Comparison of ENCODE assay signal across 8 cellular contexts in genomic region chr4:1722551-1723071, GRCh38. TPM values are rescaled to one million over a fixed set of nuclear protein-coding genes. Genes with fewer than 3 reads are reported as not detected.
A peak's percentile ranks its signal among the peaks of the same experiment; 100 is the strongest.
DNase-seq lines count a peak whose midpoint lies in the region; ATAC-seq, FAIRE-seq and TF ChIP-seq lines count a peak whose summit lies in the region.

No MANE protein-coding gene starts in this region.

- H3K4me1 ChIP-seq in foreskin keratinocyte: peaks cover under 1% of the 10 kb centered on the region

- TF ChIP-seq CTCF in epithelial cell of esophagus (IDR thresholded peaks at IDR 0.05; ENCODE audit: insufficient read depth, low read depth, low read length, missing control alignments) (no peak), retinal pigment epithelial cell (conservative IDR thresholded peaks at IDR 0.05; ENCODE audit: low read depth, low read length) (no peak), foreskin keratinocyte (conservative IDR thresholded peaks at IDR 0.05) (no peak)

- DNase-seq in GM12892 (ENCODE audit: insufficient read length) (no peak), RCC 7860 (ENCODE audit: low spot score) (peak; percentile 21), epithelial cell of esophagus (ENCODE audit: low read depth) (no peak), retinal pigment epithelial cell (ENCODE audit: low read depth) (no peak), DMS 273 treated with DMSO at 0.1 percent for 48 hours (lab: John Stamatoyannopoulos, UW) (no peak), SIG-M5 (lab: John Stamatoyannopoulos, UW) (no peak), foreskin keratinocyte (no peak)

- FAIRE-seq in GM12892 (lab: Jason Lieb, UNC) (peak; percentile 77), RCC 7860 (lab: Jason Lieb, UNC) (no peak)

- H3K27me3 ChIP-seq in foreskin keratinocyte: no peaks in the 10 kb centered on the region

- no peak for TF ChIP-seq POLR2A in GM12892 (IDR thresholded peaks at IDR 0.05; ENCODE audit: low read depth, low read length)

- ATAC-seq in GM21423 (IDR thresholded peaks at IDR 0.05; ENCODE audit: unreplicated experiment) (no peak), foreskin keratinocyte (no peak)

- H3K27ac ChIP-seq in foreskin keratinocyte: no peak overlapping the region

- peak overlapping the region; percentile 58 for H3K4me3 ChIP-seq in epithelial cell of esophagus (ENCODE audit: low read length)
- H3K4me3 ChIP-seq in retinal pigment epithelial cell (ENCODE audit: low read length): peak overlapping the region; percentile 68

RNA-seq across cellular contexts. Expression of gene TACC3, which starts 1.3 kb away (rescaled TPM):
- polyA plus RNA-seq in GM12892 (2012; ENCODE audit: missing spikeins): 40.1 TPM
- 69.4 and 94.8 TPM in 2 replicates for total RNA-seq in foreskin keratinocyte
- polyA plus RNA-seq in foreskin keratinocyte: 86.2 and 112 TPM in 2 replicates

RNA-seq across cellular contexts. Expression of gene TMEM129, which starts 1.5 kb away (rescaled TPM):
- 7.7 TPM for polyA plus RNA-seq in GM12892 (2012; ENCODE audit: missing spikeins)
- 24.3 and 26.4 TPM in 2 replicates for total RNA-seq in foreskin keratinocyte
- polyA plus RNA-seq in foreskin keratinocyte: 23.7 and 24.3 TPM in 2 replicates

RNA-seq across cellular contexts. Expression of gene SLBP, which starts 10.5 kb away (rescaled TPM):
- 122 TPM for polyA plus RNA-seq in GM12892 (2012; ENCODE audit: missing spikeins)
- total RNA-seq in foreskin keratinocyte: 77.9 and 80.3 TPM in 2 replicates
- polyA plus RNA-seq in foreskin keratinocyte: 59.9 and 67.7 TPM in 2 replicates

RNA-seq across cellular contexts. Expression of gene FAM53A, which starts 38.5 kb away (rescaled TPM):
- 0.53 TPM for polyA plus RNA-seq in GM12892 (2012; ENCODE audit: missing spikeins)
- total RNA-seq in foreskin keratinocyte: 0.74 and 1.3 TPM in 2 replicates
- polyA plus RNA-seq in foreskin keratinocyte: 0.61 and 1.5 TPM in 2 replicates
